21 cellular contexts compared by ENCODE assay signal in the genomic region with DNA sequence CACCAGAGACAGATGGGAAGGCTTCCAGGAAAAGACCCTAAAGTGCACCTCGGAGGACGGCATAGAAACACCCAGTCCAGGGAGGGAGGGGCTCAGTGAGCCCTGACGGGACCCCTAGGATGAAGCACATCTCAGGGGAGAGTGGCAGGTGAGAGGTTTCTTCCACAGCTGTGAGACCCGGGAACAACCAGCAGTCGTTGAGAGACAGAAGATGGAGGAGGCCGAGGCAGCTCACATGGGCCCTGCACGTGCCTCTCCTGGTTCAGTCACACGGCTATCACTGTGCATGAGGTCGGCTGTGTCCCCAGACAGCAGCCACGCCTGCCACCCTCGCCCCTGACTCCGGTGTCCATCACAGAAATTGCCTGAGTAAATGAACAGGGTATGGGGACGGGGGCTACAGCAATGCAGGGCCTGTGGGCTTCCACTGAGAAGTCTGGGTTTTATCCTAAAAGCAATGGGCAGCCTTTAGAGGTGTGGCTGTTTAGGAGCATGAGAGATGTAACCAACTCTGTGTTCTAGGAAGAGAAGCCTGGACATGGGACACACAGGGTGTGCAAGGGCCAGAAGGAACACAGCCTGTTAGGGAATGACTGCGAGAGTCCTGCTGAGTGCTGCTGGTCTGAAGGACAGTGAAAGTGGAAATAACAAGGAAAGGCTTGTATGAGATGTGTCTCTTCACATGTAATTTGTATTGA.
"Had no signal": no experiment of that assay in that cellular context is flagged by ENCODE, and none has a peak within 500 bp of the region (broad histone marks: within the 10 kb centered on the region; RNA-seq: fewer than 3 reads in every experiment).

No MANE protein-coding gene starts in this region.

- H3K27ac Mint-ChIP-seq: naive thymus-derived CD4-positive, alpha-beta T cell; nephron progenitor cell; type B pancreatic cell had no signal

- H3K4me1 Mint-ChIP-seq: central memory CD8-positive, alpha-beta T cell had no signal

- H3K4me3 ChIP-seq: dorsolateral prefrontal cortex, esophagus muscularis mucosa, gastrocnemius medialis, lung, sigmoid colon, skin epidermis, stomach had no signal

- H3K4me1 ChIP-seq: esophagus muscularis mucosa, gastrocnemius medialis, sigmoid colon, stomach had no signal

- FAIRE-seq: keratinocyte had no signal

- H3K36me3 ChIP-seq: esophagus muscularis mucosa, gastrocnemius medialis, neutrophil, sigmoid colon, stomach had no signal

- H3K27me3 ChIP-seq: esophagus muscularis mucosa, gastrocnemius medialis, neutrophil, sigmoid colon had no signal

- H3K4me3 Mint-ChIP-seq: central memory CD8-positive, alpha-beta T cell; naive thymus-derived CD4-positive, alpha-beta T cell; nephron progenitor cell; type B pancreatic cell had no signal

- ATAC-seq: naive thymus-derived CD4-positive, alpha-beta T cell had no signal

- H3K36me3 Mint-ChIP-seq: type B pancreatic cell had no signal

- H3K27ac ChIP-seq: dorsolateral prefrontal cortex, epithelial cell of prostate, gastrocnemius medialis, neutrophil, sigmoid colon, stomach had no signal

- H3K9me3 ChIP-seq: gastrocnemius medialis, neutrophil had no signal

- DNase-seq: cortex of kidney; dorsolateral prefrontal cortex; effector memory CD4-positive, alpha-beta T cell; gastrocnemius medialis; glutamatergic neuron; left ventricle myocardium superior; mesenchymal stem cell; naive thymus-derived CD4-positive, alpha-beta T cell; nephron progenitor cell; sigmoid colon; stimulated activated naive CD4-positive, alpha-beta T cell; stomach; substantia nigra had no signal
